In the genomic region with DNA sequence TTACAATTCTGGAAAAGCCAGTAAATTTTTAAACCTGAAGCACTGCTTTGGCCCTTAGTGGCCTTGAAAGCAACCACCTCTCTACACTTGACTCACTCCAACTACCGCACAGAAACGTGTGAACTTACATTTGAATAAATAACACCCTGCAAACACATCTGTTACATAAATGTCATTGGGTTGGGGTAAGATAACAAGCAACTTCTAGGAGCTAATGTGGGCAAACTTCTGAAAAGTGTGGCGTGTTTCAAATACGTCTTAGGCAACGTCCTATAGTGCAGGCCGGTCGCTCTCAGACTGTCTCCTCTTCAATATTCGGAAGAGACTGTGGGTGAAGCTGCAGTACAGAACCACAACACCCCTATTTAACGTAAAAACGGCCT, we compare ENCODE assay signal across 1 cellular context.
TF ChIP-seq lines count a peak whose summit lies in the region.

No MANE protein-coding gene starts in this region.

TF ChIP-seq in GM23338, 12 proteins besides CTCF, POLR2A, EP300 and RAD21 (continued from another document):
- TF ChIP-seq EZH2 (IDR thresholded peaks at IDR 0.05; ENCODE audit: low read depth, unreplicated experiment) (no peak), STAT1 (IDR thresholded peaks at IDR 0.05; ENCODE audit: unreplicated experiment) (no peak), ZNF114 (CRISPR knock-in tag; IDR thresholded peaks at IDR 0.05) (no peak), JUNB (IDR thresholded peaks at IDR 0.05; ENCODE audit: unreplicated experiment) (no peak), ZNF331 (CRISPR knock-in tag; IDR thresholded peaks at IDR 0.05; ENCODE audit: low read depth) (no peak), POLR2AphosphoS5 (IDR thresholded peaks at IDR 0.05; ENCODE audit: low read depth) (no peak), NANOG (IDR thresholded peaks at IDR 0.05; ENCODE audit: borderline replicate concordance) (no peak), CREB1 (CRISPR knock-in tag; IDR thresholded peaks at IDR 0.05; ENCODE audit: low read depth) (no peak)
- TF ChIP-seq, protein P1, sequence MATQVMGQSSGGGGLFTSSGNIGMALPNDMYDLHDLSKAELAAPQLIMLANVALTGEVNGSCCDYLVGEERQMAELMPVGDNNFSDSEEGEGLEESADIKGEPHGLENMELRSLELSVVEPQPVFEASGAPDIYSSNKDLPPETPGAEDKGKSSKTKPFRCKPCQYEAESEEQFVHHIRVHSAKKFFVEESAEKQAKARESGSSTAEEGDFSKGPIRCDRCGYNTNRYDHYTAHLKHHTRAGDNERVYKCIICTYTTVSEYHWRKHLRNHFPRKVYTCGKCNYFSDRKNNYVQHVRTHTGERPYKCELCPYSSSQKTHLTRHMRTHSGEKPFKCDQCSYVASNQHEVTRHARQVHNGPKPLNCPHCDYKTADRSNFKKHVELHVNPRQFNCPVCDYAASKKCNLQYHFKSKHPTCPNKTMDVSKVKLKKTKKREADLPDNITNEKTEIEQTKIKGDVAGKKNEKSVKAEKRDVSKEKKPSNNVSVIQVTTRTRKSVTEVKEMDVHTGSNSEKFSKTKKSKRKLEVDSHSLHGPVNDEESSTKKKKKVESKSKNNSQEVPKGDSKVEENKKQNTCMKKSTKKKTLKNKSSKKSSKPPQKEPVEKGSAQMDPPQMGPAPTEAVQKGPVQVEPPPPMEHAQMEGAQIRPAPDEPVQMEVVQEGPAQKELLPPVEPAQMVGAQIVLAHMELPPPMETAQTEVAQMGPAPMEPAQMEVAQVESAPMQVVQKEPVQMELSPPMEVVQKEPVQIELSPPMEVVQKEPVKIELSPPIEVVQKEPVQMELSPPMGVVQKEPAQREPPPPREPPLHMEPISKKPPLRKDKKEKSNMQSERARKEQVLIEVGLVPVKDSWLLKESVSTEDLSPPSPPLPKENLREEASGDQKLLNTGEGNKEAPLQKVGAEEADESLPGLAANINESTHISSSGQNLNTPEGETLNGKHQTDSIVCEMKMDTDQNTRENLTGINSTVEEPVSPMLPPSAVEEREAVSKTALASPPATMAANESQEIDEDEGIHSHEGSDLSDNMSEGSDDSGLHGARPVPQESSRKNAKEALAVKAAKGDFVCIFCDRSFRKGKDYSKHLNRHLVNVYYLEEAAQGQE (IDR thresholded peaks at IDR 0.05; ENCODE audit: unreplicated experiment), result no peak
- TF ChIP-seq, protein P2, sequence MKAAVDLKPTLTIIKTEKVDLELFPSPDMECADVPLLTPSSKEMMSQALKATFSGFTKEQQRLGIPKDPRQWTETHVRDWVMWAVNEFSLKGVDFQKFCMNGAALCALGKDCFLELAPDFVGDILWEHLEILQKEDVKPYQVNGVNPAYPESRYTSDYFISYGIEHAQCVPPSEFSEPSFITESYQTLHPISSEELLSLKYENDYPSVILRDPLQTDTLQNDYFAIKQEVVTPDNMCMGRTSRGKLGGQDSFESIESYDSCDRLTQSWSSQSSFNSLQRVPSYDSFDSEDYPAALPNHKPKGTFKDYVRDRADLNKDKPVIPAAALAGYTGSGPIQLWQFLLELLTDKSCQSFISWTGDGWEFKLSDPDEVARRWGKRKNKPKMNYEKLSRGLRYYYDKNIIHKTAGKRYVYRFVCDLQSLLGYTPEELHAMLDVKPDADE (IDR thresholded peaks at IDR 0.05), result no peak
